In the genomic region with DNA sequence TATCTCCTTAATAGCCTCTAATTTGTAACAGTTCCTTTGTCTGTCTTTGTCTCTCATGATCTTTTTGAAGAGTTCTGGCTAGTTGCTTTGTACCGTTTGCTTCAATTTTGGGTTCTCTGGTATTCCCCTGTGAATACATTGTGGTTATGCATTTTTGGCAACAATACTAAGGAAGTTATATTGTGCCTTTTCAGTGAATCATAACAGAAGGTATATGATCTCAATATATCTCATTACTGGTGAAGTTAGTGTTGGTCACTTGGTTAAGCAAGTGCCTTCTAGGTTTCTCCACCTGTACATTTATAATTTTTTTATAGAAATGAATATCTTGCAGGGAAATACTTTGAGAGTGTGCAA, we compare ENCODE assay signal across 9 cellular contexts. TPM values are rescaled to one million over a fixed set of nuclear protein-coding genes. Genes with fewer than 3 reads are reported as not detected.
DNase-seq lines count a peak whose midpoint lies in the region; ATAC-seq and TF ChIP-seq lines count a peak whose summit lies in the region.
"Had no signal": no experiment of that assay in that cellular context is flagged by ENCODE, and none has a peak within 500 bp of the region (broad histone marks: within the 10 kb centered on the region; RNA-seq: fewer than 3 reads in every experiment).

No MANE protein-coding gene starts in this region.

- H3K4me3 ChIP-seq in SK-N-MC (peak overlapping the region; percentile 25), osteoblast (ENCODE audit: insufficient read depth, low read length) (peak overlapping the region; percentile 4), psoas muscle (no peak overlapping the region), tibial nerve (no peak overlapping the region)

- no peak overlapping the region for H3K56ac ChIP-seq in H9 (ENCODE audit: insufficient read length, low read depth, low read length)

- no peak overlapping the region for H3T11ph ChIP-seq in H9 (ENCODE audit: low read length)

- intact Hi-C loops in psoas muscle (cut with DNase I), result no loop called here

- peak overlapping the region; percentile 7; the same call in 1 of the 2 replicates for H3K27ac ChIP-seq in SK-N-MC
- H3K27ac ChIP-seq in osteoblast (ENCODE audit: low read depth, low read length), result peak overlapping the region; percentile 60
- no peak overlapping the region for H3K27ac ChIP-seq in H9 (ENCODE audit: insufficient read length, low read depth, low read length)
- H3K27ac ChIP-seq in psoas muscle, result no peak overlapping the region
- no peak overlapping the region for H3K27ac ChIP-seq in tibial nerve

- H3K27me3 ChIP-seq in osteoblast (ENCODE audit: insufficient read depth, low read length) (no peaks in the 10 kb centered on the region), H9 (ENCODE audit: insufficient read depth, low read length) (no peaks in the 10 kb centered on the region), psoas muscle (ENCODE audit: insufficient read depth in 3 of 3, low read length in 2 of 3) (no peaks in the 10 kb centered on the region), tibial nerve (no peaks in the 10 kb centered on the region)

- H3K36me3 ChIP-seq in SK-N-MC (ENCODE audit: insufficient read depth, low read length) (no peaks in the 10 kb centered on the region), osteoblast (ENCODE audit: insufficient read depth, low read length) (no peaks in the 10 kb centered on the region), psoas muscle (ENCODE audit: insufficient read depth in 1 of 2, low read depth in 1 of 2) (no peaks in the 10 kb centered on the region), tibial nerve (peaks cover 0 to 5% (median 0%) of the 10 kb centered on the region in 3 donors)

- no peak overlapping the region for H4K5ac ChIP-seq in H9 (ENCODE audit: insufficient read length, low read depth, low read length)

- no peak overlapping the region for H3K14ac ChIP-seq in H9 (ENCODE audit: insufficient read depth, low read length)

- H3K4ac ChIP-seq in H9 (ENCODE audit: low read depth, low read length), result no peak overlapping the region

- H4K20me1 ChIP-seq in osteoblast (ENCODE audit: insufficient read depth, low read length), result no peaks in the 10 kb centered on the region
- no peaks in the 10 kb centered on the region for H4K20me1 ChIP-seq in H9 (ENCODE audit: control insufficient read depth, insufficient read depth, insufficient read length)

- DNase-seq in SK-N-MC (ENCODE audit: low read depth, low spot score), result no peak
- no peak for DNase-seq in osteoblast (ENCODE audit: insufficient read length, low spot score, missing footprints)
- no peak for DNase-seq in H9
- no peak for DNase-seq in NCI-H2029 (lab: John Stamatoyannopoulos, UW)
- no peak for DNase-seq in psoas muscle
- no peak for DNase-seq in tibial nerve (ENCODE audit: low spot score in 2 of 2)
- DNase-seq: activated naive CD8-positive, alpha-beta T cell treated with anti-CD3 and anti-CD28 coated beads, Interleukin-2, amount 50 U/mL, for 24 hours had no signal

- TF ChIP-seq POLR2A in tibial nerve (IDR thresholded peaks at IDR 0.05), result no peak

- H3K27me3 Mint-ChIP-seq in H9 (ENCODE audit: low read depth), result no peaks in the 10 kb centered on the region

- no peak overlapping the region for H4K8ac ChIP-seq in H9 (replicated peaks; ENCODE audit: insufficient read length, low read depth, low read length)

- no peak overlapping the region for H2BK12ac ChIP-seq in H9 (ENCODE audit: insufficient read length, low read depth, low read length)

- peaks cover 0 to 3% (median 0%) of the 10 kb centered on the region in 3 experiments; a peak in 1 of 7 replicates for H3K36me3 Mint-ChIP-seq in H9 (ENCODE audit: insufficient read depth in 1 of 3, low read depth in 3 of 3)

- H3K4me1 ChIP-seq in osteoblast (ENCODE audit: insufficient read depth, low read length) (peaks cover 45% of the 10 kb centered on the region), H9 (ENCODE audit: insufficient read depth, low read length) (no peaks in the 10 kb centered on the region), psoas muscle (no peaks in the 10 kb centered on the region), tibial nerve (peaks cover 0 to 13% (median 0%) of the 10 kb centered on the region in 4 donors)

- H3K9me3 ChIP-seq in SK-N-MC (ENCODE audit: low read depth, low read length) (no peaks in the 10 kb centered on the region), osteoblast (ENCODE audit: low read depth, low read length) (no peaks in the 10 kb centered on the region), H9 (ENCODE audit: control insufficient read depth, low read depth, low read length) (no peaks in the 10 kb centered on the region), psoas muscle (no peaks in the 10 kb centered on the region), tibial nerve (peaks cover 0 to 6% (median 0%) of the 10 kb centered on the region in 4 donors)

- no peak overlapping the region for H2BK5ac ChIP-seq in H9 (ENCODE audit: insufficient read length, low read length)

- H3K79me2 ChIP-seq in osteoblast (ENCODE audit: insufficient read depth, low read length) (peaks cover 20% of the 10 kb centered on the region), H9 (ENCODE audit: insufficient read depth, low read length) (no peaks in the 10 kb centered on the region)

- H3K4me2 ChIP-seq in osteoblast (ENCODE audit: insufficient read depth, low read length) (peak overlapping the region; percentile 68), H9 (ENCODE audit: insufficient read depth, insufficient read length, low read length) (no peak overlapping the region)

- TF ChIP-seq CTCF in osteoblast (IDR thresholded peaks at IDR 0.05; ENCODE audit: extremely low read depth, low read depth, low read length) (no peak), H9 (conservative IDR thresholded peaks at IDR 0.05) (no peak), psoas muscle (IDR thresholded peaks at IDR 0.05) (no peak), tibial nerve (IDR thresholded peaks at IDR 0.05) (no peak)

- WGBS in H9 (ENCODE audit: extremely low coverage, insufficient read length, low lambda C conversion rate), result no CpG with 5 or more reads among the region's 1 CpG
- WGBS in psoas muscle, 3 donors, result 25 to 70% (median 44%) methylated on average over 1 of the region's 1 CpG
- 17 to 32% methylated on average over 1 of the region's 1 CpG for WGBS in tibial nerve, 2 donors

- no peak overlapping the region for H2AK5ac ChIP-seq in H9 (ENCODE audit: insufficient read length, low read length)

- no peaks in the 10 kb centered on the region for H3K23me2 ChIP-seq in H9 (ENCODE audit: insufficient read length, low read depth, low read length, poor library complexity, severe bottlenecking)

- ATAC-seq in GM18870 (IDR thresholded peaks at IDR 0.05; ENCODE audit: unreplicated experiment) (peak; percentile 60), HG02885 (IDR thresholded peaks at IDR 0.05; ENCODE audit: poor library complexity, unreplicated experiment) (peak; percentile 74), psoas muscle (no peak)
- ATAC-seq: activated naive CD8-positive, alpha-beta T cell treated with anti-CD3 and anti-CD28 coated beads, Interleukin-2, amount 50 U/mL, for 24 hours had no signal

- H3K79me1 ChIP-seq in H9 (ENCODE audit: insufficient read depth, low read depth, low read length, poor library complexity, severe bottlenecking), result no peaks in the 10 kb centered on the region

- no peak overlapping the region for H2BK120ac ChIP-seq in H9 (ENCODE audit: low read depth, low read length, poor library complexity, severe bottlenecking)

- peaks cover 3 to 4% of the 10 kb centered on the region in 2 experiments; a peak in 3 of 5 replicates for H3K9me3 Mint-ChIP-seq in H9

- H2BK15ac ChIP-seq in H9 (ENCODE audit: low read depth, low read length), result no peak overlapping the region

- H3K27ac Mint-ChIP-seq in H9, result no peak overlapping the region
- H3K27ac Mint-ChIP-seq: activated naive CD8-positive, alpha-beta T cell treated with anti-CD3 and anti-CD28 coated beads, Interleukin-2, amount 50 U/mL, for 24 hours had no signal

- H2BK20ac ChIP-seq in H9 (ENCODE audit: low read depth, low read length, poor library complexity, severe bottlenecking), result no peak overlapping the region

- H3K4me1 Mint-ChIP-seq in H9, result no peaks in the 10 kb centered on the region

- H2AFZ ChIP-seq in osteoblast (ENCODE audit: low read length), result no peak overlapping the region
- no peak overlapping the region for H2AFZ ChIP-seq in H9 (ENCODE audit: low read length)

- H3K23ac ChIP-seq in H9 (ENCODE audit: insufficient read length, low read depth, low read length), result no peak overlapping the region

- H3K9ac ChIP-seq in SK-N-MC (ENCODE audit: insufficient read length) (no peak overlapping the region), H9 (ENCODE audit: extremely low read depth, insufficient read length, low read length) (no peak overlapping the region)

- no peak overlapping the region for H3K4me3 Mint-ChIP-seq in H9
- H3K4me3 Mint-ChIP-seq: activated naive CD8-positive, alpha-beta T cell treated with anti-CD3 and anti-CD28 coated beads, Interleukin-2, amount 50 U/mL, for 24 hours had no signal

- no peak overlapping the region for H3K18ac ChIP-seq in H9 (ENCODE audit: insufficient read length, low read depth, low read length)

- TF ChIP-seq EP300 in tibial nerve (IDR thresholded peaks at IDR 0.05), result no peak

- H4K91ac ChIP-seq in H9 (ENCODE audit: insufficient read length, low read depth, low read length), result no peak overlapping the region

RNA-seq across cellular contexts. Expression of gene DCLK2, which starts 48.6 kb away (rescaled TPM):
- total RNA-seq in osteoblast (11.6 and 13.6 TPM in 2 replicates), H9 (2021) (0.33 and 0.39 TPM in 2 replicates), psoas muscle (1 to 10 TPM in 2 of 4 donors, under 1 TPM in 2; 0.71 to 1.7 (median 0.91) TPM), tibial nerve (10 to 100 TPM in 3 of 4 donors, 1 to 10 TPM in 1; 9.8 to 15.6 (median 10.7) TPM)
- polyA plus RNA-seq in psoas muscle, result under 1 TPM; 0.18 to 0.79 (median 0.39) TPM

Comparison
In these comparisons a context has a peak if more than half of its experiments do, and no peak if none do; other contexts are left out.
1. ATAC-seq: peak in GM18870 (single experiment) and HG02885 (single experiment); none in psoas muscle (0 of 4).
2. H3K27ac ChIP-seq: peak in SK-N-MC (single experiment) and osteoblast (single experiment); none in H9 (single experiment), psoas muscle (single experiment) and tibial nerve (0 of 4).
3. H3K4me3 ChIP-seq: peak in SK-N-MC (single experiment) and osteoblast (single experiment); none in psoas muscle (single experiment) and tibial nerve (0 of 4).